In genomic region chr2:68045337-68045736, GRCh38 we compare ENCODE assay signal across 1 cellular context.
TF ChIP-seq lines count a peak whose summit lies in the region.

No MANE protein-coding gene starts in this region.

TF ChIP-seq in SK-N-SH, 30 proteins besides CTCF, POLR2A, EP300 and RAD21 (continued from another document):
- TF ChIP-seq REST (IDR thresholded peaks at IDR 0.05; ENCODE audit: low read depth, low read length) (peak; percentile 59; the same call in 1 of the 2 replicates), TAF1 (IDR thresholded peaks at IDR 0.05; ENCODE audit: borderline replicate concordance, low read depth, low read length) (peak; percentile 75; the same call in 1 of the 2 replicates), USF1 (IDR thresholded peaks at IDR 0.05; ENCODE audit: borderline replicate concordance, low read depth) (no peak), ELF1 (IDR thresholded peaks at IDR 0.05) (no peak; the same call in 1 of the 2 replicates), NFIC (IDR thresholded peaks at IDR 0.05; ENCODE audit: borderline replicate concordance) (peak; percentile 100), RXRA (IDR thresholded peaks at IDR 0.05; ENCODE audit: borderline replicate concordance, low read depth) (peak; percentile 93)
